8 cellular contexts compared by ENCODE assay signal in genomic region chr14:63770187-63770807, GRCh38. TPM values are rescaled to one million over a fixed set of nuclear protein-coding genes. Genes with fewer than 3 reads are reported as not detected.
A peak's percentile ranks its signal among the peaks of the same experiment; 100 is the strongest.
DNase-seq lines count a peak whose midpoint lies in the region; ATAC-seq and TF ChIP-seq lines count a peak whose summit lies in the region.

No MANE protein-coding gene starts in this region.

- no peak overlapping the region for H3K27ac Mint-ChIP-seq in HFFc6
- H3K27ac Mint-ChIP-seq in activated naive CD4-positive, alpha-beta T cell treated with anti-CD3 and anti-CD28 coated beads for 36 hours = no peak overlapping the region

- no peaks in the 10 kb centered on the region for H3K27me3 ChIP-seq in Panc1 (ENCODE audit: control insufficient read depth, insufficient read depth, low read length)
- H3K27me3 ChIP-seq in heart right ventricle = no peaks in the 10 kb centered on the region

- intact Hi-C loops in Panc1 (cut with micrococcal nuclease; ENCODE audit: unreplicated experiment) = no loop called here
- intact Hi-C loops in activated naive CD4-positive, alpha-beta T cell treated with anti-CD3 and anti-CD28 coated beads for 36 hours (cut with micrococcal nuclease) = loop anchor here (1.0 kb wide), 4 partner anchors 42 to 381 kb away; partner anchors contain the start of genes PPP2R5E and SGPP1
- intact Hi-C loops in heart right ventricle (cut with DNase I) = loop anchor here in 5 of 10 donors (2.0 to 10.0 kb wide), 5 partner anchors 41 to 1605 kb away; partner anchors contain the start of gene SGPP1 (in 2 of the 5)

- peak; percentile 29 for DNase-seq in GM04504 (ENCODE audit: low read depth)
- DNase-seq in HFFc6 = peak; percentile 57
- no peak for DNase-seq in Panc1 (ENCODE audit: low read depth, low spot score)
- DNase-seq in activated naive CD4-positive, alpha-beta T cell treated with anti-CD3 and anti-CD28 coated beads for 36 hours = peak; percentile 72
- DNase-seq in heart right ventricle = peak in 1 of 2 donors; percentile 42
- peak in 2 of 3 donors; percentile 10 to 30 for DNase-seq in stimulated activated CD4-positive, alpha-beta T cell treated with anti-CD3 and anti-CD28 coated beads, Interleukin-12 subunit alpha, Interleukin-12 subunit beta, amount 100 ng/mL, for 48 hours (ENCODE audit: low read depth in 2 of 3, low spot score in 1 of 3)
- DNase-seq in NCI-H187 treated with DMSO at 0.1 percent for 48 hours (lab: John Stamatoyannopoulos, UW) = no peak

- no peak for TF ChIP-seq POLR2A in GM18505 (IDR thresholded peaks at IDR 0.05; ENCODE audit: borderline replicate concordance, extremely low read depth, insufficient read depth, insufficient read length)

- H3K4me3 ChIP-seq in Panc1 (ENCODE audit: low read depth in 2 of 2, low read length in 2 of 2) (no peak overlapping the region), heart right ventricle (no peak overlapping the region)

- no peaks in the 10 kb centered on the region for H3K9me3 ChIP-seq in Panc1 (ENCODE audit: control insufficient read depth, insufficient read depth, low read depth, low read length)
- H3K9me3 ChIP-seq in heart right ventricle = no peaks in the 10 kb centered on the region

- H3K36me3 Mint-ChIP-seq in HFFc6 (ENCODE audit: low read depth) = no peaks in the 10 kb centered on the region
- H3K36me3 Mint-ChIP-seq in activated naive CD4-positive, alpha-beta T cell treated with anti-CD3 and anti-CD28 coated beads for 36 hours (ENCODE audit: low read depth) = no peaks in the 10 kb centered on the region

- H3K36me3 ChIP-seq in Panc1 (ENCODE audit: control insufficient read depth, insufficient read depth, low read length) (no peaks in the 10 kb centered on the region), heart right ventricle (no peaks in the 10 kb centered on the region)

- WGBS in heart right ventricle, 2 donors = 66 to 71% methylated on average over 3 of the region's 3 CpGs

- no TSS peak for BruUV-seq in Panc1 (replicated peaks; lab: Mats Ljungman, UMichigan)

- peak; percentile 91 for ATAC-seq in Panc1
- ATAC-seq in heart right ventricle = peak in 6 of 8 donors; percentile 44 to 74 (median 66)
- no peak for ATAC-seq in GM18505 (IDR thresholded peaks at IDR 0.05; ENCODE audit: unreplicated experiment)

- H3K4me1 Mint-ChIP-seq in HFFc6 (ENCODE audit: low read depth) = peaks cover 6% of the 10 kb centered on the region
- H3K4me1 Mint-ChIP-seq in activated naive CD4-positive, alpha-beta T cell treated with anti-CD3 and anti-CD28 coated beads for 36 hours (ENCODE audit: low read depth) = no peaks in the 10 kb centered on the region

- no peaks in the 10 kb centered on the region for H3K9me3 Mint-ChIP-seq in HFFc6
- H3K9me3 Mint-ChIP-seq in activated naive CD4-positive, alpha-beta T cell treated with anti-CD3 and anti-CD28 coated beads for 36 hours = no peaks in the 10 kb centered on the region

- CTCF ChIA-PET in Panc1 (lab: Charles Lee) = no interaction called here
- CTCF ChIA-PET in activated naive CD4-positive, alpha-beta T cell treated with anti-CD3 and anti-CD28 coated beads for 36 hours (lab: Charles Lee) = interaction anchor here (0.6 to 2.8 kb wide), 25 partner anchors 8 to 387 kb away, joined by 3 to 20 read pairs (median 4); partner anchors contain the start of genes SYNE2 and WDR89

- POLR2A ChIA-PET in Panc1 (lab: Charles Lee) = interaction anchor here (0.7 kb wide), 1 partner anchor 26 kb away, joined by 3 read pairs; no protein-coding TSS in a partner anchor

- in situ Hi-C loops in Panc1 (cut with HindIII; ENCODE audit: low pct_unique_long_range_greater_than_20kb, low sequenced_read_pairs) = no loop called here

- H3K4me3 Mint-ChIP-seq in HFFc6 = no peak overlapping the region
- H3K4me3 Mint-ChIP-seq in activated naive CD4-positive, alpha-beta T cell treated with anti-CD3 and anti-CD28 coated beads for 36 hours = no peak overlapping the region

- no peaks in the 10 kb centered on the region; the same call in 1 of the 2 replicates for H3K4me1 ChIP-seq in Panc1 (ENCODE audit: control insufficient read depth, insufficient read depth, low read length)
- peaks cover 0 to 3% (median 0%) of the 10 kb centered on the region in 9 donors for H3K4me1 ChIP-seq in heart right ventricle

- H3K27ac ChIP-seq in Panc1 (ENCODE audit: low read length) (no peak overlapping the region), heart right ventricle (no peak overlapping the region)

- peaks cover 2% of the 10 kb centered on the region; the same call in 1 of the 2 replicates for H3K27me3 Mint-ChIP-seq in HFFc6 (ENCODE audit: insufficient read depth)
- no peaks in the 10 kb centered on the region for H3K27me3 Mint-ChIP-seq in activated naive CD4-positive, alpha-beta T cell treated with anti-CD3 and anti-CD28 coated beads for 36 hours (ENCODE audit: low read depth)

- TF ChIP-seq CTCF in HFFc6 (IDR thresholded peaks at IDR 0.05) (peak; percentile 87), Panc1 (IDR thresholded peaks at IDR 0.05) (peak; percentile 67), heart right ventricle (IDR thresholded peaks at IDR 0.05) (peak; percentile 6 to 70 (median 65))

RNA-seq across cellular contexts. Expression of gene SGPP1, which starts 42.4 kb away (rescaled TPM):
- total RNA-seq in HFFc6 (2021; fragmentation: NEBNext Ultra II Directional; extraction: Animal tissue kit (Norgen Biotek cat#: 25700)) = 10 to 100 TPM; 20.5 to 25.8 (median 22.7) TPM
- 30.0 TPM for total RNA-seq in Panc1 (2021; ENCODE audit: unreplicated experiment)
- 13.3 TPM for polyA plus RNA-seq in Panc1 (2012; ENCODE audit: insufficient read length)
- 10 to 100 TPM; 10.1 to 10.6 TPM for total RNA-seq in activated naive CD4-positive, alpha-beta T cell treated with anti-CD3 and anti-CD28 coated beads for 36 hours
- total RNA-seq in heart right ventricle = 1 to 10 TPM; 4.0 to 9.0 (median 4.7) TPM
- polyA plus RNA-seq in heart right ventricle = 1 to 10 TPM; 4.4 to 6.5 TPM

Comparison
In these comparisons a context has a peak if more than half of its experiments do, and no peak if none do; other contexts are left out.
1. DNase-seq: peak in GM04504 (single experiment), HFFc6 (single experiment), activated naive CD4-positive, alpha-beta T cell treated with anti-CD3 and anti-CD28 coated beads for 36 hours (single experiment) and stimulated activated CD4-positive, alpha-beta T cell treated with anti-CD3 and anti-CD28 coated beads, Interleukin-12 subunit alpha, Interleukin-12 subunit beta, amount 100 ng/mL, for 48 hours (2 of 3); none in Panc1 (single experiment) and NCI-H187 treated with DMSO at 0.1 percent for 48 hours (single experiment).
2. Peak in every context shown above with its lines, with median percentiles within 50 percentile points of each other: CTCF ChIP-seq.